10 cellular contexts compared by ENCODE assay signal in genomic region chr1:40382601-40383000, GRCh38. TPM values are rescaled to one million over a fixed set of nuclear protein-coding genes. Genes with fewer than 3 reads are reported as not detected.
DNase-seq lines count a peak whose midpoint lies in the region; ATAC-seq and TF ChIP-seq lines count a peak whose summit lies in the region.
"Had no signal": no experiment of that assay in that cellular context is flagged by ENCODE, and none has a peak within 500 bp of the region (broad histone marks: within the 10 kb centered on the region; RNA-seq: fewer than 3 reads in every experiment).

No MANE protein-coding gene starts in this region.

- H3K4me3 ChIP-seq in OCI-LY3 (ENCODE audit: low read length) (peak overlapping the region; percentile 63; the same call in 1 of the 2 replicates), dorsolateral prefrontal cortex (peak overlapping the region in 42 of 59 donors; percentile 1 to 58 (median 32)), sigmoid colon (no peak overlapping the region), Karpas-422 (ENCODE audit: low read length) (no peak overlapping the region)

- peak overlapping the region; percentile 83 for H3K4me3 Mint-ChIP-seq in CD4-positive, alpha-beta T cell

- no peaks in the 10 kb centered on the region for H3K27me3 Mint-ChIP-seq in CD4-positive, alpha-beta T cell

- ATAC-seq in CD4-positive, alpha-beta T cell (ENCODE audit: poor library complexity), result no peak
- ATAC-seq in GM21576 (IDR thresholded peaks at IDR 0.05; ENCODE audit: unreplicated experiment), result no peak

- H3K36me3 ChIP-seq in OCI-LY3 (replicated peaks; ENCODE audit: low read depth, low read length) (peaks cover 3% of the 10 kb centered on the region), sigmoid colon (no peaks in the 10 kb centered on the region), Karpas-422 (ENCODE audit: insufficient read depth, low read length) (peaks cover 6% of the 10 kb centered on the region; the same call in 1 of the 2 replicates)

- H3K36me3 Mint-ChIP-seq in CD4-positive, alpha-beta T cell (ENCODE audit: low read depth), result peaks cover 71% of the 10 kb centered on the region

- no peak for TF ChIP-seq EP300 in sigmoid colon (IDR thresholded peaks at IDR 0.05)

- peak overlapping the region; percentile 96 for H3K27ac Mint-ChIP-seq in CD4-positive, alpha-beta T cell

- H3K9me2 ChIP-seq in Karpas-422 (replicated peaks; ENCODE audit: insufficient read depth, low read length), result no peaks in the 10 kb centered on the region

- H3K4me1 Mint-ChIP-seq in CD4-positive, alpha-beta T cell (ENCODE audit: low read depth), result peaks cover 83% of the 10 kb centered on the region

- H3K27ac ChIP-seq in CD4-positive, alpha-beta T cell (ENCODE audit: low read depth, low read length), result peak overlapping the region; percentile 95
- H3K27ac ChIP-seq in OCI-LY3 (ENCODE audit: low read length) (peak overlapping the region; percentile 100), dorsolateral prefrontal cortex (peak overlapping the region in 56 of 59 donors; percentile 48 to 93 (median 85)), sigmoid colon (peak overlapping the region; percentile 49 to 74 (median 62)), Karpas-422 (ENCODE audit: low read length) (no peak overlapping the region)

- CTCF ChIA-PET in CD4-positive, alpha-beta T cell (lab: Charles Lee), result interaction anchor here (0.5 to 4.5 kb wide), 9 partner anchors 11 to 68 kb away, joined by 3 to 34 read pairs (median 3); no protein-coding TSS in a partner anchor

- no peak for DNase-seq in CD4-positive, alpha-beta T cell
- DNase-seq in dorsolateral prefrontal cortex (no peak), sigmoid colon (no peak), AG08395 (ENCODE audit: low spot score) (no peak), NCI-H1930 (lab: John Stamatoyannopoulos, UW) (no peak), Karpas-422 (no peak)
- DNase-seq: activated CD4-positive, alpha-beta T cell treated with anti-CD3 and anti-CD28 coated beads, Interleukin-2, amount 50 U/mL, for 48 hours; GF-D8 had no signal

- H2AFZ ChIP-seq in OCI-LY3 (ENCODE audit: low read depth, low read length), result no peak overlapping the region
- H2AFZ ChIP-seq in Karpas-422 (ENCODE audit: low read length), result no peak overlapping the region

- H3K4me1 ChIP-seq in OCI-LY3 (ENCODE audit: low read length) (peaks cover 78% of the 10 kb centered on the region), sigmoid colon (peaks cover 0 to 41% (median 27%) of the 10 kb centered on the region in 4 donors), Karpas-422 (ENCODE audit: low read length) (peaks cover 62% of the 10 kb centered on the region)

- H3K9ac ChIP-seq in OCI-LY3 (ENCODE audit: low read length) (peak overlapping the region; percentile 74), Karpas-422 (ENCODE audit: low read length) (no peak overlapping the region)

- no peak for TF ChIP-seq CTCF in CD4-positive, alpha-beta T cell (IDR thresholded peaks at IDR 0.05)
- no peak for TF ChIP-seq CTCF in OCI-LY3 (IDR thresholded peaks at IDR 0.05; ENCODE audit: low read depth, low read length)
- TF ChIP-seq CTCF in dorsolateral prefrontal cortex (IDR thresholded peaks at IDR 0.05 in 54 of 56, conservative IDR thresholded peaks at IDR 0.05 in 2 of 56; ENCODE audit: low read depth in 1 of 56, partially characterized antibody in 56 of 56), result peak in 11 of 56 donors; percentile 1 to 24 (median 12)
- TF ChIP-seq CTCF in sigmoid colon (IDR thresholded peaks at IDR 0.05), result no peak

- no peaks in the 10 kb centered on the region for H4K20me1 ChIP-seq in OCI-LY3 (ENCODE audit: insufficient read depth, low read length)
- H4K20me1 ChIP-seq in Karpas-422 (ENCODE audit: insufficient read depth, low read depth, low read length), result peaks cover 46% of the 10 kb centered on the region

- no peaks in the 10 kb centered on the region for H3K9me3 Mint-ChIP-seq in CD4-positive, alpha-beta T cell

- no peaks in the 10 kb centered on the region for H3K27me3 ChIP-seq in CD4-positive, alpha-beta T cell (ENCODE audit: control insufficient read depth, insufficient read depth, low read length)
- no peaks in the 10 kb centered on the region for H3K27me3 ChIP-seq in OCI-LY3 (ENCODE audit: low read depth, low read length)
- no peaks in the 10 kb centered on the region for H3K27me3 ChIP-seq in dorsolateral prefrontal cortex
- H3K27me3 ChIP-seq in sigmoid colon, result no peaks in the 10 kb centered on the region
- no peaks in the 10 kb centered on the region for H3K27me3 ChIP-seq in Karpas-422 (ENCODE audit: low read length)

- peaks cover 91% of the 10 kb centered on the region for H3K79me2 ChIP-seq in OCI-LY3 (ENCODE audit: low read length)
- peaks cover 25% of the 10 kb centered on the region for H3K79me2 ChIP-seq in Karpas-422 (ENCODE audit: low read length)

- H3K4me2 ChIP-seq in OCI-LY3 (ENCODE audit: low read length) (peak overlapping the region; percentile 99), Karpas-422 (ENCODE audit: low read depth, low read length, poor library complexity, severe bottlenecking) (no peak overlapping the region)

- no peak for TF ChIP-seq POLR2A in sigmoid colon (IDR thresholded peaks at IDR 0.05)

- no peaks in the 10 kb centered on the region for H3K9me3 ChIP-seq in CD4-positive, alpha-beta T cell (ENCODE audit: control insufficient read depth, low read length)
- H3K9me3 ChIP-seq in OCI-LY3 (ENCODE audit: insufficient read depth, low read length), result no peaks in the 10 kb centered on the region
- no peaks in the 10 kb centered on the region for H3K9me3 ChIP-seq in sigmoid colon
- no peaks in the 10 kb centered on the region for H3K9me3 ChIP-seq in Karpas-422 (ENCODE audit: low read length)

- POLR2A ChIA-PET in CD4-positive, alpha-beta T cell (lab: Charles Lee), result interaction anchor here (0.7 to 10.9 kb wide), 9 partner anchors 8 to 230 kb away, joined by 3 to 304 read pairs (median 5); partner anchors contain the start of genes COL9A2 and SMAP2

- intact Hi-C loops in CD4-positive, alpha-beta T cell (cut with DNase I, micrococcal nuclease), result loop anchor here in 1 of 2 experiments (10.0 kb wide), 1 partner anchor 128 kb away; the partner anchor contains the start of gene ZMPSTE24
- intact Hi-C loops in dorsolateral prefrontal cortex (cut with DNase I) (no loop called here), sigmoid colon (cut with DNase I) (no loop called here)

RNA-seq across cellular contexts. Expression of gene SMAP2, which starts 9.1 kb away (rescaled TPM):
- total RNA-seq in CD4-positive, alpha-beta T cell, result 100 to 1,000 TPM; 214 to 216 TPM
- total RNA-seq in dorsolateral prefrontal cortex (100 to 1,000 TPM in 80 of 120 experiments, 10 to 100 TPM in 40; 58.5 to 148 (median 109) TPM), sigmoid colon (10 to 100 TPM; 20.5 to 28.5 (median 25.5) TPM)
- 100 to 1,000 TPM in 1 of 3 donors, 10 to 100 TPM in 2; 22.8 to 113 (median 24.3) TPM for polyA plus RNA-seq in sigmoid colon
- 33.6 and 37.5 TPM in 2 replicates for total RNA-seq in Karpas-422 (2014; rRNA removed; shearing (Covaris generic); ENCODE audit: low replicate concordance)

Comparison
In these comparisons a context has a peak if more than half of its experiments do, and no peak if none do; other contexts are left out.
1. H3K4me3 ChIP-seq: peak in OCI-LY3 (single experiment) and dorsolateral prefrontal cortex (42 of 59); none in sigmoid colon (0 of 4) and Karpas-422 (single experiment).